10 cellular contexts compared by ENCODE assay signal in genomic region chr1:158248122-158248521, GRCh38. TPM values are rescaled to one million over a fixed set of nuclear protein-coding genes. Genes with fewer than 3 reads are reported as not detected.
DNase-seq lines count a peak whose midpoint lies in the region; ATAC-seq and TF ChIP-seq lines count a peak whose summit lies in the region.
"Had no signal": no experiment of that assay in that cellular context is flagged by ENCODE, and none has a peak within 500 bp of the region (broad histone marks: within the 10 kb centered on the region; RNA-seq: fewer than 3 reads in every experiment).

No MANE protein-coding gene starts in this region.

- H3K4me3 ChIP-seq in heart left ventricle = no peak overlapping the region
- H3K4me3 ChIP-seq in right cardiac atrium (ENCODE audit: low read length) = no peak overlapping the region
- H3K4me3 ChIP-seq in HAP-1 = no peak overlapping the region

- no peak for TF ChIP-seq CTCF in heart left ventricle (IDR thresholded peaks at IDR 0.05)

- H3K27me3 Mint-ChIP-seq in activated T-helper 17 cell treated with anti-CD3 and anti-CD28 coated beads, Interleukin-2, amount 50 U/mL, for 72 hours = peaks cover 22% of the 10 kb centered on the region
- H3K27me3 Mint-ChIP-seq in stimulated activated naive CD8-positive, alpha-beta T cell treated with anti-CD3 and anti-CD28 coated beads, Interleukin-15, Interleukin-2, amounts not matched to agents 100 ng/mL and 50 ng/mL, for 24 hours = peaks cover 50% of the 10 kb centered on the region

- H3K27ac Mint-ChIP-seq in activated T-helper 17 cell treated with anti-CD3 and anti-CD28 coated beads, Interleukin-2, amount 50 U/mL, for 72 hours = no peak overlapping the region
- peak overlapping the region; percentile 70 for H3K27ac Mint-ChIP-seq in stimulated activated naive CD8-positive, alpha-beta T cell treated with anti-CD3 and anti-CD28 coated beads, Interleukin-15, Interleukin-2, amounts not matched to agents 100 ng/mL and 50 ng/mL, for 24 hours

- WGBS in heart left ventricle, 4 donors = 71 to 83% (median 82%) methylated on average over 2 of the region's 2 CpGs
- 78% methylated on average over 2 of the region's 2 CpGs for WGBS in right cardiac atrium

- peak in 3 of 4 donors; percentile 18 to 60 (median 56) for ATAC-seq in heart left ventricle
- no peak for ATAC-seq in right cardiac atrium
- peak; percentile 52 for ATAC-seq in activated T-helper 17 cell treated with anti-CD3 and anti-CD28 coated beads, Interleukin-2, amount 50 U/mL, for 72 hours (replicated peaks)
- ATAC-seq in HG03460 (IDR thresholded peaks at IDR 0.05; ENCODE audit: unreplicated experiment) = no peak

- DNase-seq in heart left ventricle (peak in 2 of 5 donors; percentile 11 to 18), right cardiac atrium (no peak), HT1080 (ENCODE audit: low read depth) (peak; percentile 36), HAP-1 (ENCODE audit: low spot score in 2 of 2) (no peak), HuH-7.5 (ENCODE audit: low spot score) (no peak)

- H3K4me3 Mint-ChIP-seq in activated T-helper 17 cell treated with anti-CD3 and anti-CD28 coated beads, Interleukin-2, amount 50 U/mL, for 72 hours = peak overlapping the region; percentile 8
- peak overlapping the region; percentile 47 for H3K4me3 Mint-ChIP-seq in stimulated activated naive CD8-positive, alpha-beta T cell treated with anti-CD3 and anti-CD28 coated beads, Interleukin-15, Interleukin-2, amounts not matched to agents 100 ng/mL and 50 ng/mL, for 24 hours

- no peak for TF ChIP-seq POLR2A in heart left ventricle (IDR thresholded peaks at IDR 0.05)

- peaks cover 0 to 3% (median 0%) of the 10 kb centered on the region in 9 donors for H3K27me3 ChIP-seq in heart left ventricle
- H3K27me3 ChIP-seq in right cardiac atrium (ENCODE audit: control insufficient read depth, insufficient read depth) = no peaks in the 10 kb centered on the region
- peaks cover 7% of the 10 kb centered on the region; the same call in 1 of the 2 replicates for H3K27me3 ChIP-seq in HAP-1 (ENCODE audit: low read depth)

- no peaks in the 10 kb centered on the region for H3K9me3 Mint-ChIP-seq in activated T-helper 17 cell treated with anti-CD3 and anti-CD28 coated beads, Interleukin-2, amount 50 U/mL, for 72 hours
- H3K9me3 Mint-ChIP-seq in stimulated activated naive CD8-positive, alpha-beta T cell treated with anti-CD3 and anti-CD28 coated beads, Interleukin-15, Interleukin-2, amounts not matched to agents 100 ng/mL and 50 ng/mL, for 24 hours = no peaks in the 10 kb centered on the region

- peak overlapping the region in 1 of 12 donors; percentile 18 for H3K27ac ChIP-seq in heart left ventricle
- H3K27ac ChIP-seq in right cardiac atrium (ENCODE audit: low read length) = no peak overlapping the region

- H3K9me3 ChIP-seq in heart left ventricle = peaks cover 0 to 2% (median 0%) of the 10 kb centered on the region in 12 donors
- no peaks in the 10 kb centered on the region for H3K9me3 ChIP-seq in right cardiac atrium (ENCODE audit: control insufficient read depth, low read length)
- no peaks in the 10 kb centered on the region for H3K9me3 ChIP-seq in HAP-1

- in situ Hi-C loops in HAP-1 (cut with MboI; ENCODE audit: low sequenced_read_pairs) = no loop called here

- peaks cover 19% of the 10 kb centered on the region for H3K4me1 Mint-ChIP-seq in activated T-helper 17 cell treated with anti-CD3 and anti-CD28 coated beads, Interleukin-2, amount 50 U/mL, for 72 hours
- peaks cover 32% of the 10 kb centered on the region for H3K4me1 Mint-ChIP-seq in stimulated activated naive CD8-positive, alpha-beta T cell treated with anti-CD3 and anti-CD28 coated beads, Interleukin-15, Interleukin-2, amounts not matched to agents 100 ng/mL and 50 ng/mL, for 24 hours (ENCODE audit: low read depth)

- H3K36me3 ChIP-seq in heart left ventricle (no peaks in the 10 kb centered on the region), HAP-1 (replicated peaks) (no peaks in the 10 kb centered on the region)

- H3K4me1 ChIP-seq in heart left ventricle (peaks cover 0 to 47% (median 4%) of the 10 kb centered on the region in 12 donors), right cardiac atrium (ENCODE audit: control insufficient read depth, insufficient read depth, low read length) (no peaks in the 10 kb centered on the region), HAP-1 (no peaks in the 10 kb centered on the region)

- H3K36me3 Mint-ChIP-seq in activated T-helper 17 cell treated with anti-CD3 and anti-CD28 coated beads, Interleukin-2, amount 50 U/mL, for 72 hours (ENCODE audit: low read depth) = no peaks in the 10 kb centered on the region
- H3K36me3 Mint-ChIP-seq in stimulated activated naive CD8-positive, alpha-beta T cell treated with anti-CD3 and anti-CD28 coated beads, Interleukin-15, Interleukin-2, amounts not matched to agents 100 ng/mL and 50 ng/mL, for 24 hours (ENCODE audit: low read depth) = no peaks in the 10 kb centered on the region

- intact Hi-C loops in heart left ventricle (cut with DNase I) (loop anchor here in 1 of 10 donors (5.0 kb wide), 1 partner anchor 251 kb away; no protein-coding TSS in a partner anchor), right cardiac atrium (cut with DNase I) (no loop called here)

RNA-seq across cellular contexts. Expression of gene CD1A, which starts 6.1 kb away (rescaled TPM):
- total RNA-seq in heart left ventricle (under 1 TPM in 1 of 9 donors, not detected in 8; 0.15 TPM), right cardiac atrium (not detected)
- polyA plus RNA-seq in heart left ventricle (not detected), right cardiac atrium (not detected)
- not detected in 2 replicates for total RNA-seq in HT1080 (2014; rRNA removed; shearing (Covaris generic))
- not detected in 2 replicates for polyA plus RNA-seq in HT1080 (2015; cell fraction: cytosol; rRNA removed)
- polyA plus RNA-seq in HT1080 (2015; cell fraction: nucleus; rRNA removed) = not detected in 2 replicates
- total RNA-seq in activated T-helper 17 cell treated with anti-CD3 and anti-CD28 coated beads, Interleukin-2, amount 50 U/mL, for 72 hours = not detected
- total RNA-seq: epithelial cell of proximal tubule, SK-MEL-5 had no signal

RNA-seq across cellular contexts. Expression of gene CD1C, which starts 41.6 kb away (rescaled TPM):
- 1 to 10 TPM in 2 of 9 donors, under 1 TPM in 4, not detected in 3; 0.30 to 1.6 (median 0.49) TPM for total RNA-seq in heart left ventricle
- under 1 TPM in 1 of 2 donors, not detected in 1; 0.28 TPM for polyA plus RNA-seq in heart left ventricle
- total RNA-seq in right cardiac atrium = under 1 TPM in 2 of 4 donors, not detected in 2; 0.34 to 0.65 TPM
- not detected for polyA plus RNA-seq in right cardiac atrium
- total RNA-seq in HT1080 (2014; rRNA removed; shearing (Covaris generic)) = not detected in 2 replicates
- polyA plus RNA-seq in HT1080 (2015; cell fraction: cytosol; rRNA removed) = not detected in 2 replicates
- polyA plus RNA-seq in HT1080 (2015; cell fraction: nucleus; rRNA removed) = not detected in 2 replicates
- total RNA-seq in activated T-helper 17 cell treated with anti-CD3 and anti-CD28 coated beads, Interleukin-2, amount 50 U/mL, for 72 hours = not detected
- total RNA-seq: epithelial cell of proximal tubule, SK-MEL-5 had no signal

Comparison
In these comparisons a context has a peak if more than half of its experiments do, and no peak if none do; other contexts are left out.
1. ATAC-seq: peak in heart left ventricle (3 of 4) and activated T-helper 17 cell treated with anti-CD3 and anti-CD28 coated beads, Interleukin-2, amount 50 U/mL, for 72 hours (single experiment); none in right cardiac atrium (0 of 2) and HG03460 (single experiment).